ENCODE assay signal across 1 cellular context in genomic region chr9:70413798-70414775, GRCh38.
TF ChIP-seq lines count a peak whose summit lies in the region.

TSS of gene KLF9 (minus strand) at chr9:70414657. CDS start at chr9:70413363, 1,294 bp downstream.

TF ChIP-seq in K562, 482 proteins besides CTCF, POLR2A, EP300 and RAD21 (continued from another document and continues in another):
- TF ChIP-seq, protein P1, sequence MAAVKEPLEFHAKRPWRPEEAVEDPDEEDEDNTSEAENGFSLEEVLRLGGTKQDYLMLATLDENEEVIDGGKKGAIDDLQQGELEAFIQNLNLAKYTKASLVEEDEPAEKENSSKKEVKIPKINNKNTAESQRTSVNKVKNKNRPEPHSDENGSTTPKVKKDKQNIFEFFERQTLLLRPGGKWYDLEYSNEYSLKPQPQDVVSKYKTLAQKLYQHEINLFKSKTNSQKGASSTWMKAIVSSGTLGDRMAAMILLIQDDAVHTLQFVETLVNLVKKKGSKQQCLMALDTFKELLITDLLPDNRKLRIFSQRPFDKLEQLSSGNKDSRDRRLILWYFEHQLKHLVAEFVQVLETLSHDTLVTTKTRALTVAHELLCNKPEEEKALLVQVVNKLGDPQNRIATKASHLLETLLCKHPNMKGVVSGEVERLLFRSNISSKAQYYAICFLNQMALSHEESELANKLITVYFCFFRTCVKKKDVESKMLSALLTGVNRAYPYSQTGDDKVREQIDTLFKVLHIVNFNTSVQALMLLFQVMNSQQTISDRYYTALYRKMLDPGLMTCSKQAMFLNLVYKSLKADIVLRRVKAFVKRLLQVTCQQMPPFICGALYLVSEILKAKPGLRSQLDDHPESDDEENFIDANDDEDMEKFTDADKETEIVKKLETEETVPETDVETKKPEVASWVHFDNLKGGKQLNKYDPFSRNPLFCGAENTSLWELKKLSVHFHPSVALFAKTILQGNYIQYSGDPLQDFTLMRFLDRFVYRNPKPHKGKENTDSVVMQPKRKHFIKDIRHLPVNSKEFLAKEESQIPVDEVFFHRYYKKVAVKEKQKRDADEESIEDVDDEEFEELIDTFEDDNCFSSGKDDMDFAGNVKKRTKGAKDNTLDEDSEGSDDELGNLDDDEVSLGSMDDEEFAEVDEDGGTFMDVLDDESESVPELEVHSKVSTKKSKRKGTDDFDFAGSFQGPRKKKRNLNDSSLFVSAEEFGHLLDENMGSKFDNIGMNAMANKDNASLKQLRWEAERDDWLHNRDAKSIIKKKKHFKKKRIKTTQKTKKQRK (IDR thresholded peaks at IDR 0.05; ENCODE audit: borderline replicate concordance, low read depth, low read length): no peak
- TF ChIP-seq GATA2 (CRISPR knock-in tag; IDR thresholded peaks at IDR 0.05) (no peak), TEAD1 (CRISPR knock-in tag; IDR thresholded peaks at IDR 0.05) (peak in 1 of 2 experiments; percentile 82; a peak in 2 of 4 replicates), ZFX (CRISPR knock-in tag; IDR thresholded peaks at IDR 0.05) (peak; percentile 81), ZSCAN29 (IDR thresholded peaks at IDR 0.05) (no peak), ZNF639 (CRISPR knock-in tag; conservative IDR thresholded peaks at IDR 0.05 in 1 of 2, IDR thresholded peaks at IDR 0.05 in 1 of 2) (peak in 1 of 2 experiments; percentile 62; a peak in 1 of 4 replicates), TBL1XR1 (IDR thresholded peaks at IDR 0.05; ENCODE audit: low read length in 2 of 2) (no peak; a peak in 1 of 4 replicates), ZNF551 (CRISPR knock-in tag; IDR thresholded peaks at IDR 0.05) (no peak), ELF4 (CRISPR knock-in tag; IDR thresholded peaks at IDR 0.05) (no peak), PHTF2 (CRISPR knock-in tag; IDR thresholded peaks at IDR 0.05) (no peak), CBX1 (IDR thresholded peaks at IDR 0.05; ENCODE audit: low read depth) (no peak; the same call in 1 of the 2 replicates), SNIP1 (IDR thresholded peaks at IDR 0.05; ENCODE audit: low read depth) (peak; percentile 96), MAFG (tag; conservative IDR thresholded peaks at IDR 0.05) (no peak), ZNF384 (IDR thresholded peaks at IDR 0.05; ENCODE audit: low read depth, low read length) (no peak), MTA2 (IDR thresholded peaks at IDR 0.05; ENCODE audit: low read depth) (no peak), ETS2 (tag; IDR thresholded peaks at IDR 0.05; ENCODE audit: borderline replicate concordance, poor library complexity, severe bottlenecking) (no peak), ZNF318 (IDR thresholded peaks at IDR 0.05; ENCODE audit: borderline replicate concordance in 1 of 2, low read depth in 1 of 2) (peak in 1 of 2 experiments; percentile 84; a peak in 1 of 4 replicates), ASH1L (IDR thresholded peaks at IDR 0.05; ENCODE audit: borderline replicate concordance, low read depth, partially characterized antibody) (peak; percentile 61), MGA (IDR thresholded peaks at IDR 0.05) (peak; percentile 99), HDAC8 (tag; IDR thresholded peaks at IDR 0.05) (no peak), KHSRP (IDR thresholded peaks at IDR 0.05) (no peak), ZNF695 (CRISPR knock-in tag; IDR thresholded peaks at IDR 0.05) (no peak), ELK3 (CRISPR knock-in tag; IDR thresholded peaks at IDR 0.05) (no peak), TGIF2 (CRISPR knock-in tag; IDR thresholded peaks at IDR 0.05) (no peak), ZNF764 (CRISPR knock-in tag; IDR thresholded peaks at IDR 0.05; ENCODE audit: low read depth) (no peak), PML (IDR thresholded peaks at IDR 0.05; ENCODE audit: low read length) (no peak), SPI1 (IDR thresholded peaks at IDR 0.05; ENCODE audit: borderline replicate concordance, low read depth, low read length) (no peak)
- TF ChIP-seq, protein P2, sequence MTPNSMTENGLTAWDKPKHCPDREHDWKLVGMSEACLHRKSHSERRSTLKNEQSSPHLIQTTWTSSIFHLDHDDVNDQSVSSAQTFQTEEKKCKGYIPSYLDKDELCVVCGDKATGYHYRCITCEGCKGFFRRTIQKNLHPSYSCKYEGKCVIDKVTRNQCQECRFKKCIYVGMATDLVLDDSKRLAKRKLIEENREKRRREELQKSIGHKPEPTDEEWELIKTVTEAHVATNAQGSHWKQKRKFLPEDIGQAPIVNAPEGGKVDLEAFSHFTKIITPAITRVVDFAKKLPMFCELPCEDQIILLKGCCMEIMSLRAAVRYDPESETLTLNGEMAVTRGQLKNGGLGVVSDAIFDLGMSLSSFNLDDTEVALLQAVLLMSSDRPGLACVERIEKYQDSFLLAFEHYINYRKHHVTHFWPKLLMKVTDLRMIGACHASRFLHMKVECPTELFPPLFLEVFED (CRISPR knock-in tag; conservative IDR thresholded peaks at IDR 0.05): no peak
